In genomic region chr1:161523817-161524741, GRCh38 we compare ENCODE assay signal across 8 cellular contexts. TPM values are rescaled to one million over a fixed set of nuclear protein-coding genes. Genes with fewer than 3 reads are reported as not detected.
DNase-seq lines count a peak whose midpoint lies in the region; ATAC-seq and TF ChIP-seq lines count a peak whose summit lies in the region.
"Not testable (repeated sequence)": the region's sequence is repeated elsewhere in the genome, so short reads cannot be mapped to it uniquely, and the experiment has no call there.

TSS of gene HSPA6 (plus strand) at chr1:161524540. CDS start at chr1:161524659, 119 bp downstream.

- not testable (repeated sequence) for H3K36me3 ChIP-seq in cardiac muscle cell

- not testable (repeated sequence) for H3K9me3 Mint-ChIP-seq in T-helper 2 cell treated with Interferon-gamma antibody and Interleukin-4, amounts not matched to agents 5 μg/mL and 100 μg/mL, for 36 hours; osteocyte (ENCODE audit: unreplicated experiment)

- peak within 1 kb of the TSS; percentile 86 for H3K4me3 Mint-ChIP-seq in T-helper 2 cell treated with Interferon-gamma antibody and Interleukin-4, amounts not matched to agents 5 μg/mL and 100 μg/mL, for 36 hours
- H3K4me3 Mint-ChIP-seq in osteocyte (ENCODE audit: unreplicated experiment): peak within 1 kb of the TSS; percentile 82

- not testable (repeated sequence) for H3K36me3 Mint-ChIP-seq in T-helper 2 cell treated with Interferon-gamma antibody and Interleukin-4, amounts not matched to agents 5 μg/mL and 100 μg/mL, for 36 hours (ENCODE audit: low read depth); osteocyte (ENCODE audit: unreplicated experiment)

- peak; percentile 53 for ATAC-seq in HG02763 (IDR thresholded peaks at IDR 0.05; ENCODE audit: unreplicated experiment)

- H3K9me3 ChIP-seq in cardiac muscle cell (ENCODE audit: low read depth): not testable (repeated sequence)

- not testable (repeated sequence) for H3K4me1 ChIP-seq in cardiac muscle cell (ENCODE audit: low read depth)

- peaks cover 30% of the 10 kb centered on the region for H3K27me3 ChIP-seq in cardiac muscle cell

- H3K27ac Mint-ChIP-seq in T-helper 2 cell treated with Interferon-gamma antibody and Interleukin-4, amounts not matched to agents 5 μg/mL and 100 μg/mL, for 36 hours: peak within 1 kb of the TSS; percentile 79
- peak within 1 kb of the TSS; percentile 52 for H3K27ac Mint-ChIP-seq in osteocyte (ENCODE audit: unreplicated experiment)

- not testable (repeated sequence) for TF ChIP-seq CTCF in cardiac muscle cell (IDR thresholded peaks at IDR 0.05; ENCODE audit: low read depth, low read length); osteocyte (IDR thresholded peaks at IDR 0.05)

- DNase-seq in GM04504 (ENCODE audit: low read depth): peak; percentile 38
- DNase-seq in NCI-H187 (lab: John Stamatoyannopoulos, UW): peak; percentile 31 to 88
- peak; percentile 60 for DNase-seq in T-helper 2 cell treated with Interferon-gamma antibody and Interleukin-4, amounts not matched to agents 5 μg/mL and 100 μg/mL, for 36 hours (ENCODE audit: low spot score)
- peak; percentile 71 for DNase-seq in amniotic epithelial cell (ENCODE audit: low read depth)
- DNase-seq in cardiac muscle cell (ENCODE audit: low read depth in 1 of 2, low spot score in 1 of 2): peak; percentile 74 to 89
- DNase-seq in osteocyte (ENCODE audit: extremely low spot score, unreplicated experiment): peak; percentile 86

- H3K27ac ChIP-seq in cardiac muscle cell (peak within 1 kb of the TSS; percentile 31), temporal lobe (ENCODE audit: low read depth, low read length) (peak within 1 kb of the TSS; percentile 82)

- H3K27me3 Mint-ChIP-seq in T-helper 2 cell treated with Interferon-gamma antibody and Interleukin-4, amounts not matched to agents 5 μg/mL and 100 μg/mL, for 36 hours (ENCODE audit: low read depth): peaks cover 50% of the 10 kb centered on the region
- peaks cover 18% of the 10 kb centered on the region for H3K27me3 Mint-ChIP-seq in osteocyte (ENCODE audit: unreplicated experiment)

- H3K4me1 Mint-ChIP-seq in T-helper 2 cell treated with Interferon-gamma antibody and Interleukin-4, amounts not matched to agents 5 μg/mL and 100 μg/mL, for 36 hours (ENCODE audit: low read depth): peaks cover 12% of the 10 kb centered on the region
- not testable (repeated sequence) for H3K4me1 Mint-ChIP-seq in osteocyte (ENCODE audit: unreplicated experiment)

- H3K4me3 ChIP-seq in cardiac muscle cell: peak within 1 kb of the TSS; percentile 70

RNA-seq across cellular contexts. Expression of gene HSPA6, which starts in this region (rescaled TPM):
- total RNA-seq in cardiac muscle cell (0.56 TPM in 1 of 2 replicates, not detected in the other), osteocyte (not detected in 2 replicates), temporal lobe (3.4 TPM)
- not detected in 2 replicates for polyA plus RNA-seq in cardiac muscle cell

Comparison
In these comparisons a context has a peak if more than half of its experiments do, and no peak if none do; other contexts are left out.
1. Peak in every context shown above with its lines: DNase-seq, ATAC-seq, H3K4me3 ChIP-seq and H3K27ac ChIP-seq.
2. Peak in DNase-seq, H3K4me3 ChIP-seq and H3K27ac ChIP-seq in cardiac muscle cell; RNA of the gene not detected or under 1 TPM.
3. Peak in DNase-seq in osteocyte; RNA of the gene not detected or under 1 TPM.